Comparison of ENCODE assay signal across 11 cellular contexts in genomic region chr9:121895836-121896544, GRCh38.
DNase-seq lines count a peak whose midpoint lies in the region; ATAC-seq and TF ChIP-seq lines count a peak whose summit lies in the region.
"Had no signal": no experiment of that assay in that cellular context is flagged by ENCODE, and none has a peak within 500 bp of the region (broad histone marks: within the 10 kb centered on the region; RNA-seq: fewer than 3 reads in every experiment).

No MANE protein-coding gene starts in this region.

- no peaks in the 10 kb centered on the region for H3K79me2 ChIP-seq in mesendoderm (ENCODE audit: control insufficient read depth, insufficient read depth, low read length)

- no peak overlapping the region for H3K4me3 Mint-ChIP-seq in CD8-positive, alpha-beta memory T cell
- H3K4me3 Mint-ChIP-seq: activated CD4-positive, alpha-beta memory T cell treated with anti-CD3 and anti-CD28 coated beads for 36 hours had no signal

- H4K8ac ChIP-seq in mesendoderm (ENCODE audit: low read depth, low read length) = no peak overlapping the region

- peaks cover 6% of the 10 kb centered on the region in 2 donors for H3K27me3 Mint-ChIP-seq in CD8-positive, alpha-beta memory T cell
- H3K27me3 Mint-ChIP-seq: activated CD4-positive, alpha-beta memory T cell treated with anti-CD3 and anti-CD28 coated beads for 36 hours had no signal

- H2AK5ac ChIP-seq in mesendoderm (ENCODE audit: low read length) = no peak overlapping the region

- no peaks in the 10 kb centered on the region for H3K36me3 ChIP-seq in mesendoderm (ENCODE audit: control insufficient read depth, insufficient read depth, low read length)
- no peaks in the 10 kb centered on the region for H3K36me3 ChIP-seq in CD8-positive, alpha-beta memory T cell (ENCODE audit: insufficient read depth, low read length)

- H3K4me1 ChIP-seq in mesendoderm (ENCODE audit: control insufficient read depth, low read depth, low read length) = no peaks in the 10 kb centered on the region
- H3K4me1 ChIP-seq in CD8-positive, alpha-beta memory T cell (ENCODE audit: insufficient read depth, low read length) = no peaks in the 10 kb centered on the region

- no peak overlapping the region for H3K56ac ChIP-seq in mesendoderm (ENCODE audit: low read length)

- no peak overlapping the region for H2BK15ac ChIP-seq in mesendoderm (replicated peaks; ENCODE audit: low read depth)

- no peaks in the 10 kb centered on the region for H3K9me3 ChIP-seq in CD8-positive, alpha-beta memory T cell (ENCODE audit: low read length)

- H3K27ac ChIP-seq in mesendoderm (ENCODE audit: low read depth, low read length) = no peak overlapping the region
- no peak overlapping the region for H3K27ac ChIP-seq in CD8-positive, alpha-beta memory T cell (ENCODE audit: low read depth, low read length)
- H3K27ac ChIP-seq: skin epidermis had no signal

- H3K4ac ChIP-seq in mesendoderm (ENCODE audit: low read depth, low read length) = no peak overlapping the region

- H3K4me1 Mint-ChIP-seq in CD8-positive, alpha-beta memory T cell = no peaks in the 10 kb centered on the region

- H3K27ac Mint-ChIP-seq in CD8-positive, alpha-beta memory T cell = no peak overlapping the region
- H3K27ac Mint-ChIP-seq: activated CD4-positive, alpha-beta memory T cell treated with anti-CD3 and anti-CD28 coated beads for 36 hours had no signal

- no peaks in the 10 kb centered on the region for H3K36me3 Mint-ChIP-seq in CD8-positive, alpha-beta memory T cell
- H3K36me3 Mint-ChIP-seq: activated CD4-positive, alpha-beta memory T cell treated with anti-CD3 and anti-CD28 coated beads for 36 hours had no signal

- no peak overlapping the region for H3K4me2 ChIP-seq in mesendoderm (ENCODE audit: low read length)

- no peak overlapping the region for H4K5ac ChIP-seq in mesendoderm (ENCODE audit: low read length)

- no peaks in the 10 kb centered on the region for H3K79me1 ChIP-seq in mesendoderm (ENCODE audit: low read length)

- no peak for TF ChIP-seq CTCF in AG10803 (conservative IDR thresholded peaks at IDR 0.05; ENCODE audit: low read length)

- H2BK5ac ChIP-seq in mesendoderm (ENCODE audit: low read length) = no peak overlapping the region

- no peak for ATAC-seq in GM19452 (IDR thresholded peaks at IDR 0.05; ENCODE audit: unreplicated experiment)
- ATAC-seq in HG03135 (IDR thresholded peaks at IDR 0.05; ENCODE audit: unreplicated experiment) = no peak

- no peaks in the 10 kb centered on the region for H3K27me3 ChIP-seq in mesendoderm (ENCODE audit: insufficient read depth, low read length, poor library complexity)
- H3K27me3 ChIP-seq in CD8-positive, alpha-beta memory T cell (ENCODE audit: insufficient read depth, low read length, poor library complexity, severe bottlenecking) = no peaks in the 10 kb centered on the region

- no peak overlapping the region for H3K18ac ChIP-seq in mesendoderm (ENCODE audit: low read length)

- no peak overlapping the region for H3K9ac ChIP-seq in mesendoderm (ENCODE audit: low read length)

- H3K23ac ChIP-seq in mesendoderm (ENCODE audit: low read length) = no peak overlapping the region

- peak; percentile 47 for DNase-seq in AG10803 (ENCODE audit: low read depth)
- DNase-seq in LHCN-M2 (ENCODE audit: low read depth) = peak; percentile 39
- DNase-seq in cerebellum (ENCODE audit: low spot score) = peak; percentile 76
- peak; percentile 51 for DNase-seq in mesendoderm
- no peak for DNase-seq in CD8-positive, alpha-beta memory T cell
- DNase-seq in NCI-H1105 (lab: John Stamatoyannopoulos, UW) = no peak
- DNase-seq: activated CD4-positive, alpha-beta memory T cell treated with anti-CD3 and anti-CD28 coated beads for 36 hours; OCI-M1 had no signal

- POLR2A ChIA-PET in CD8-positive, alpha-beta memory T cell (lab: Charles Lee) = no interaction called here

- H3K9me3 Mint-ChIP-seq in CD8-positive, alpha-beta memory T cell = peaks cover 0 to 7% (median 1%) of the 10 kb centered on the region in 5 donors

- no peak overlapping the region for H2BK120ac ChIP-seq in mesendoderm (ENCODE audit: low read depth, low read length)

- CTCF ChIA-PET in CD8-positive, alpha-beta memory T cell (lab: Charles Lee) = no interaction called here

- H3K4me3 ChIP-seq in AG10803 (ENCODE audit: low read length) = no peak overlapping the region
- H3K4me3 ChIP-seq in mesendoderm (ENCODE audit: low read length) = no peak overlapping the region
- no peak overlapping the region for H3K4me3 ChIP-seq in CD8-positive, alpha-beta memory T cell (ENCODE audit: low read length)
- H3K4me3 ChIP-seq: skin epidermis had no signal

- WGBS in mesendoderm (ENCODE audit: extremely low coverage, insufficient coverage, low lambda C conversion rate) = no CpG with 5 or more reads among the region's 12 CpGs

Comparison
In these comparisons a context has a peak if more than half of its experiments do, and no peak if none do; other contexts are left out.
1. DNase-seq: peak in AG10803 (single experiment), LHCN-M2 (single experiment), cerebellum (single experiment) and mesendoderm (single experiment); none in CD8-positive, alpha-beta memory T cell (0 of 5) and NCI-H1105 (single experiment).